1 cellular context compared by ENCODE assay signal in genomic region chr17:4023948-4024545, GRCh38. TPM values are rescaled to one million over a fixed set of nuclear protein-coding genes. Genes with fewer than 3 reads are reported as not detected.
"Had no signal": no experiment of that assay in that cellular context is flagged by ENCODE, and none has a peak within 500 bp of the region (broad histone marks: within the 10 kb centered on the region; RNA-seq: fewer than 3 reads in every experiment).

No MANE protein-coding gene starts in this region.

RNA-seq across cellular contexts. Expression of gene ATP2A3, which starts 59.8 kb away (rescaled TPM):
- total RNA-seq: HT1080 had no signal
